Comparison of ENCODE assay signal across 23 cellular contexts in genomic region chr5:115855959-115856358, GRCh38. TPM values are rescaled to one million over a fixed set of nuclear protein-coding genes. Genes with fewer than 3 reads are reported as not detected.
DNase-seq lines count a peak whose midpoint lies in the region; ATAC-seq and TF ChIP-seq lines count a peak whose summit lies in the region.
"Had no signal": no experiment of that assay in that cellular context is flagged by ENCODE, and none has a peak within 500 bp of the region (broad histone marks: within the 10 kb centered on the region; RNA-seq: fewer than 3 reads in every experiment).

No MANE protein-coding gene starts in this region.

- H3K9ac ChIP-seq in HCT116 (ENCODE audit: low read length), result no peak overlapping the region

- DNase-seq in HCT116 (ENCODE audit: low read depth, low spot score) (no peak), SKM-1 (lab: John Stamatoyannopoulos, UW; ENCODE audit: unreplicated experiment) (peak; percentile 54), fibroblast of pulmonary artery (ENCODE audit: low read depth) (peak; percentile 66), sciatic nerve (ENCODE audit: low spot score) (no peak), DMS79 (lab: John Stamatoyannopoulos, UW) (no peak), NCI-H1417 treated with DMSO at 0.1 percent for 48 hours (lab: John Stamatoyannopoulos, UW) (no peak)
- no peak for DNase-seq in stimulated activated CD8-positive, alpha-beta memory T cell treated with anti-CD3 and anti-CD28 coated beads, Interleukin-4, amount 100 ng/mL, for 48 hours
- DNase-seq: activated CD4-positive, alpha-beta T cell treated with anti-CD3 and anti-CD28 coated beads, Interleukin-2, amount 50 U/mL, for 1 hour; activated CD8-positive, alpha-beta memory T cell treated with anti-CD3 and anti-CD28 coated beads, Interleukin-2, amount 50 U/mL, for 48 hours; activated naive CD8-positive, alpha-beta T cell treated with anti-CD3 and anti-CD28 coated beads, Interleukin-2, amount 50 U/mL, for 24 hours; CD8-positive, alpha-beta memory T cell; dermis blood vessel endothelial cell; DMS53; left lung; midbrain; NCI-H1436; OCI-M1; SHP77 treated with DMSO at 0.1 percent for 48 hours; stimulated activated naive CD8-positive, alpha-beta T cell treated with anti-CD3 and anti-CD28 coated beads, Interleukin-15, Interleukin-2, amounts not matched to agents 100 U/mL and 50 U/mL, for 24 hours had no signal

- no TSS peak for BruUV-seq in HCT116 (replicated peaks; lab: Mats Ljungman, UMichigan)

- CTCF ChIA-PET in HCT116 (lab: Charles Lee), result no interaction called here

- peak overlapping the region; percentile 36; the same call in 1 of the 2 replicates for H3K4me2 ChIP-seq in HCT116 (ENCODE audit: low read length)

- H3K27ac ChIP-seq in HCT116 (ENCODE audit: low read depth, low read length), result peak overlapping the region; percentile 76
- H3K27ac ChIP-seq: left lung, skin epidermis, tibial nerve had no signal

- H3K9me3 ChIP-seq in HCT116 (ENCODE audit: control insufficient read depth in 1 of 2, insufficient read depth in 1 of 2, low read depth in 1 of 2, low read length in 2 of 2), result no peaks in the 10 kb centered on the region
- H3K9me3 ChIP-seq: left lung, tibial nerve had no signal

- POLR2A ChIA-PET in HCT116 (lab: Charles Lee), result interaction anchor here (1.2 to 1.5 kb wide), 2 partner anchors 9 to 13 kb away, joined by 3 to 5 read pairs; no protein-coding TSS in a partner anchor

- no peaks in the 10 kb centered on the region for H3K27me3 ChIP-seq in HCT116 (ENCODE audit: insufficient read depth, low read length)
- H3K27me3 ChIP-seq: left lung, tibial nerve had no signal

- intact Hi-C loops in HCT116 (cut with micrococcal nuclease), result no loop called here
- intact Hi-C loops in sciatic nerve (cut with DNase I), result no loop called here

- H3K36me3 ChIP-seq in HCT116 (ENCODE audit: control insufficient read depth in 1 of 2, insufficient read depth in 2 of 2, low read length in 2 of 2), result peaks cover 0 to 17% of the 10 kb centered on the region in 2 experiments; a peak in 2 of 4 replicates
- H3K36me3 ChIP-seq: left lung, tibial nerve had no signal

- H3K79me2 ChIP-seq in HCT116 (ENCODE audit: insufficient read depth, low read length), result peaks cover 100% of the 10 kb centered on the region

- no peak for ATAC-seq in HCT116
- ATAC-seq in sciatic nerve, result peak; percentile 65
- ATAC-seq in activated CD4-positive, CD25-positive, alpha-beta regulatory T cell treated with anti-CD3 and anti-CD28 coated beads, Interleukin-2, amount 50 U/mL, for 24 hours, result no peak
- ATAC-seq: activated naive CD8-positive, alpha-beta T cell treated with anti-CD3 and anti-CD28 coated beads, Interleukin-2, amount 50 U/mL, for 24 hours; left lung; stimulated activated naive CD8-positive, alpha-beta T cell treated with anti-CD3 and anti-CD28 coated beads, Interleukin-15, Interleukin-2, amounts not matched to agents 100 U/mL and 50 U/mL, for 24 hours had no signal

- H3K4me1 ChIP-seq in HCT116 (ENCODE audit: control insufficient read depth in 1 of 2, insufficient read depth in 2 of 2, low read length in 2 of 2), result peaks cover 80 to 98% of the 10 kb centered on the region in 2 experiments

- RAD21 ChIA-PET in HCT116 (lab: Charles Lee; ENCODE audit: low non-redundant PET in 1 of 2, low total read pairs in 2 of 2, uncharacterized antibody in 2 of 2, unreplicated experiment in 2 of 2), result no interaction called here

- H2AFZ ChIP-seq in HCT116 (ENCODE audit: low read depth, low read length, poor library complexity, severe bottlenecking), result no peak overlapping the region

- peaks cover 25% of the 10 kb centered on the region; the same call in 1 of the 2 replicates for H4K20me1 ChIP-seq in HCT116 (ENCODE audit: insufficient read depth)

- no peaks in the 10 kb centered on the region for H3K9me2 ChIP-seq in HCT116 (ENCODE audit: insufficient read depth)

- H3K4me3 ChIP-seq in HCT116 (replicated peaks in 1 of 2; ENCODE audit: low read depth in 1 of 2, low read length in 2 of 2) (no peak overlapping the region), fibroblast of pulmonary artery (replicated peaks; ENCODE audit: low read depth, low read length) (no peak overlapping the region)
- H3K4me3 ChIP-seq: left lung, skin epidermis, tibial nerve had no signal

- no peak for TF ChIP-seq POLR2A in HCT116 (IDR thresholded peaks at IDR 0.05; ENCODE audit: borderline replicate concordance, extremely low read depth, insufficient read depth, insufficient read length)

- TF ChIP-seq RAD21 in HCT116 (IDR thresholded peaks at IDR 0.05; ENCODE audit: low read depth), result no peak

- TF ChIP-seq CTCF in HCT116 (IDR thresholded peaks at IDR 0.05 in 2 of 3, conservative IDR thresholded peaks at IDR 0.05 in 1 of 3; ENCODE audit: borderline replicate concordance in 1 of 3, insufficient read depth in 1 of 3, low read depth in 2 of 3, low read length in 2 of 3), result no peak
- TF ChIP-seq CTCF in fibroblast of pulmonary artery (IDR thresholded peaks at IDR 0.05; ENCODE audit: low read length, missing control alignments), result no peak

TF ChIP-seq in HCT116, 20 proteins besides CTCF, POLR2A, EP300 and RAD21:
- no peak for TF ChIP-seq EZH2 (IDR thresholded peaks at IDR 0.05)
- TF ChIP-seq FOSL1 (IDR thresholded peaks at IDR 0.05; ENCODE audit: low read depth), result 0 out of 2 replicates have a peak, but pooled peaks have one; percentile 5
TF ChIP-seq in HCT116: peak in this region for 1.

RNA-seq across cellular contexts. Expression of gene AP3S1, which starts 14.2 kb away (rescaled TPM):
- 432 TPM for total RNA-seq in HCT116 (2021; ENCODE audit: unreplicated experiment)
- polyA plus RNA-seq in HCT116 (2012), result 96.9 and 149 TPM in 2 replicates
- 106 TPM for total RNA-seq in sciatic nerve

RNA-seq across cellular contexts. Expression of gene ATG12, which starts 14.6 kb away (rescaled TPM):
- total RNA-seq in HCT116 (2021; ENCODE audit: unreplicated experiment) (270 TPM), sciatic nerve (44.6 TPM)
- 99.6 and 131 TPM in 2 replicates for polyA plus RNA-seq in HCT116 (2012)

RNA-seq across cellular contexts. Expression of gene CDO1, which starts 39.5 kb away (rescaled TPM):
- total RNA-seq in HCT116 (2021; ENCODE audit: unreplicated experiment) (0.17 TPM), sciatic nerve (72.8 TPM)
- 0.05 TPM in 1 of 2 replicates, not detected in the other for polyA plus RNA-seq in HCT116 (2012)
- total RNA-seq: bronchial epithelial cell had no signal
- polyA plus RNA-seq: CD8-positive, alpha-beta memory T cell had no signal

Comparison
In these comparisons a context has a peak if more than half of its experiments do, and no peak if none do; other contexts are left out.
1. DNase-seq: peak in SKM-1 (single experiment) and fibroblast of pulmonary artery (single experiment); none in HCT116 (single experiment), sciatic nerve (single experiment), stimulated activated CD8-positive, alpha-beta memory T cell treated with anti-CD3 and anti-CD28 coated beads, Interleukin-4, amount 100 ng/mL, for 48 hours (single experiment), DMS79 (single experiment) and NCI-H1417 treated with DMSO at 0.1 percent for 48 hours (single experiment).
2. RNA of gene CDO1, which starts 39.5 kb away (total RNA-seq): 72.8 TPM in sciatic nerve (single experiment); 0.17 TPM in HCT116 (single experiment); every median in the first group is over 10 times any median in the second.